21 cellular contexts compared by ENCODE assay signal in the genomic region with DNA sequence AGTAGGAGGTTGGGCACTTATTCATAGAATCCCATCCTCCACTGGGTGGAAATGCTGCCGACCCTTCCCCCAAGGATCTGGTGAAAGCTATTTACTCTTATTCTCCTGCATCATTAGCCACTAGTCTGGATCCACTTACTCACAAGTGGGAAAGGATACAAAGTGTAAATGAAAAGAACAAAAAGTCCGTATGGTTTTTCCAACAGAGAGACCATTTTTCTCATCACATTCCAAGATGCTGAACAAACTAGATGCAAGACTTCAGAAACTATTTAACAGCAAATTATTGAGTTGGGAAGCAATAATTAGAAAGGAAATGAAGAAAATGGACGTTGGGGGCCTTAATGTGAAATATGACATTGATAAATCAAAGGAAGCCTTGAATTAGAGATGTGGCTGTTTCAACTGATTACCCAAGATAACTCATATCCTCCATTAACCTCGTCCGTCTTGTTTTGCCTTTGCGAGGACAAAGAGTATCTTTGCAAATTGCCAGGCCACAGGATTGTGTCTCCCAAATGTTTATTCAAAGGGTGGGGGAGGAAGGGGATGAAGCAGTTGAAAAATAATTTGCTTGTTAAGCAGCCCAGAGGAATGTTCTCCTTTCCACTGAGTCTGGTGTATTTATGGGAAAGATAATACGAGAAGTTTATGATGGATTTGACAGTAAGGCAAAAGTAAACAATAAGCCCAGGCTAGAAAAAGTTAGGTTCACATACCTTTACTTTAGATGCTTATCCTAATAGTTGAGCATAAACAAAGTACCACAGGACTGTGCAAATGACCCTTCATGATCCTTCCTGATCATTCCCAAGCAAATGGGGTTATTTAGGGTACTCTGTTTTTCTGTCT.
DNase-seq lines count a peak whose midpoint lies in the region; ATAC-seq and TF ChIP-seq lines count a peak whose summit lies in the region.
"Had no signal": no experiment of that assay in that cellular context is flagged by ENCODE, and none has a peak within 500 bp of the region (broad histone marks: within the 10 kb centered on the region; RNA-seq: fewer than 3 reads in every experiment).

No MANE protein-coding gene starts in this region.

- intact Hi-C loops in lower lobe of right lung (cut with DNase I) (no loop called here), stomach (cut with DNase I; ENCODE audit: low total_unique reads) (no loop called here), posterior vena cava (cut with DNase I) (loop anchor here in 1 of 2 donors (5.0 kb wide), 1 partner anchor 868 kb away; no protein-coding TSS in a partner anchor)

- DNase-seq in M059J (ENCODE audit: low read depth) (peak; percentile 73), cardiac fibroblast (ENCODE audit: low read depth in 2 of 2) (peak; percentile 28 to 36), lower lobe of right lung (no peak), stomach (no peak), posterior vena cava (ENCODE audit: low spot score) (no peak)
- no peak for DNase-seq in naive thymus-derived CD8-positive, alpha-beta T cell
- DNase-seq: activated CD4-positive, CD25-positive, alpha-beta regulatory T cell; activated effector memory CD4-positive, alpha-beta T cell treated with Interleukin-2 at 50 U/mL for 16 hours; AML-193; anterior cingulate cortex; dorsolateral prefrontal cortex; HFFc6; IMR-90; NCI-H774; T-helper 1 cell had no signal

- H3K9me3 Mint-ChIP-seq in naive thymus-derived CD8-positive, alpha-beta T cell, result peaks cover 0 to 7% (median 4%) of the 10 kb centered on the region in 9 donors
- H3K9me3 Mint-ChIP-seq: HFFc6 had no signal

- TF ChIP-seq POLR2A in stomach (IDR thresholded peaks at IDR 0.05), result no peak

- peaks cover 0 to 4% (median 0%) of the 10 kb centered on the region in 5 donors for H3K27me3 Mint-ChIP-seq in naive thymus-derived CD8-positive, alpha-beta T cell

- peak overlapping the region; percentile 48 for H3K27ac ChIP-seq in lower lobe of right lung
- peak overlapping the region in 4 of 5 donors; percentile 17 to 61 (median 39) for H3K27ac ChIP-seq in stomach
- H3K27ac ChIP-seq: dorsolateral prefrontal cortex, RWPE1 had no signal

- TF ChIP-seq CTCF in cardiac fibroblast (IDR thresholded peaks at IDR 0.05; ENCODE audit: low read depth, low read length) (no peak), lower lobe of right lung (IDR thresholded peaks at IDR 0.05) (no peak), stomach (IDR thresholded peaks at IDR 0.05) (no peak)

- 43 to 49% (median 48%) methylated on average over 7 of the region's 7 CpGs for WGBS in stomach, 5 donors

- no peak overlapping the region for H3K4me3 Mint-ChIP-seq in naive thymus-derived CD8-positive, alpha-beta T cell
- H3K4me3 Mint-ChIP-seq: HFFc6; neural crest cell; stimulated activated effector memory CD8-positive, alpha-beta T cell treated with anti-CD3 and anti-CD28 coated beads, Interleukin-12 subunit alpha, Interleukin-12 subunit beta, amount 100 ng/mL, for 72 hours had no signal

- H3K27me3 ChIP-seq in lower lobe of right lung (ENCODE audit: low read depth) (no peaks in the 10 kb centered on the region), stomach (no peaks in the 10 kb centered on the region)
- H3K27me3 ChIP-seq: dorsolateral prefrontal cortex had no signal

- peaks cover 5% of the 10 kb centered on the region for H3K4me1 ChIP-seq in lower lobe of right lung
- peaks cover 0 to 8% (median 0%) of the 10 kb centered on the region in 4 donors for H3K4me1 ChIP-seq in stomach

- ATAC-seq in lower lobe of right lung, result peak in 1 of 2 donors; percentile 52
- no peak for ATAC-seq in GM19035 (IDR thresholded peaks at IDR 0.05; ENCODE audit: unreplicated experiment)
- ATAC-seq in naive thymus-derived CD8-positive, alpha-beta T cell, result no peak
- no peak for ATAC-seq in HG02870 (IDR thresholded peaks at IDR 0.05; ENCODE audit: unreplicated experiment)
- ATAC-seq: stimulated activated effector memory CD8-positive, alpha-beta T cell treated with anti-CD3 and anti-CD28 coated beads, Interleukin-12 subunit alpha, Interleukin-12 subunit beta, amount 100 ng/mL, for 72 hours had no signal

- H3K9me3 ChIP-seq in lower lobe of right lung (no peaks in the 10 kb centered on the region), stomach (no peaks in the 10 kb centered on the region)

- no peaks in the 10 kb centered on the region for H3K36me3 Mint-ChIP-seq in naive thymus-derived CD8-positive, alpha-beta T cell
- H3K36me3 Mint-ChIP-seq: stimulated activated effector memory CD8-positive, alpha-beta T cell treated with anti-CD3 and anti-CD28 coated beads, Interleukin-12 subunit alpha, Interleukin-12 subunit beta, amount 100 ng/mL, for 72 hours had no signal

- H3K4me3 ChIP-seq in cardiac fibroblast (replicated peaks in 1 of 2; ENCODE audit: low read depth in 2 of 2, low read length in 2 of 2), result no peak overlapping the region
- H3K4me3 ChIP-seq in lower lobe of right lung, result no peak overlapping the region
- H3K4me3 ChIP-seq in stomach, result no peak overlapping the region
- H3K4me3 ChIP-seq: dorsolateral prefrontal cortex, skin epidermis had no signal

- H3K27ac Mint-ChIP-seq in naive thymus-derived CD8-positive, alpha-beta T cell, result no peak overlapping the region
- H3K27ac Mint-ChIP-seq: HFFc6; stimulated activated effector memory CD8-positive, alpha-beta T cell treated with anti-CD3 and anti-CD28 coated beads, Interleukin-12 subunit alpha, Interleukin-12 subunit beta, amount 100 ng/mL, for 72 hours had no signal

- H3K36me3 ChIP-seq in lower lobe of right lung (no peaks in the 10 kb centered on the region), stomach (no peaks in the 10 kb centered on the region)

- no peaks in the 10 kb centered on the region for H3K4me1 Mint-ChIP-seq in naive thymus-derived CD8-positive, alpha-beta T cell
- H3K4me1 Mint-ChIP-seq: stimulated activated effector memory CD8-positive, alpha-beta T cell treated with anti-CD3 and anti-CD28 coated beads, Interleukin-12 subunit alpha, Interleukin-12 subunit beta, amount 100 ng/mL, for 72 hours had no signal

- TF ChIP-seq EP300 in stomach (IDR thresholded peaks at IDR 0.05), result no peak

- POLR2A ChIA-PET in naive thymus-derived CD8-positive, alpha-beta T cell (lab: Charles Lee), result no interaction called here

Comparison
In these comparisons a context has a peak if more than half of its experiments do, and no peak if none do; other contexts are left out.
1. DNase-seq: peak in M059J (single experiment) and cardiac fibroblast (2 of 2); none in lower lobe of right lung (single experiment), stomach (single experiment), naive thymus-derived CD8-positive, alpha-beta T cell (0 of 10) and posterior vena cava (single experiment).